Comparison of ENCODE assay signal across 1 cellular context in the genomic region with DNA sequence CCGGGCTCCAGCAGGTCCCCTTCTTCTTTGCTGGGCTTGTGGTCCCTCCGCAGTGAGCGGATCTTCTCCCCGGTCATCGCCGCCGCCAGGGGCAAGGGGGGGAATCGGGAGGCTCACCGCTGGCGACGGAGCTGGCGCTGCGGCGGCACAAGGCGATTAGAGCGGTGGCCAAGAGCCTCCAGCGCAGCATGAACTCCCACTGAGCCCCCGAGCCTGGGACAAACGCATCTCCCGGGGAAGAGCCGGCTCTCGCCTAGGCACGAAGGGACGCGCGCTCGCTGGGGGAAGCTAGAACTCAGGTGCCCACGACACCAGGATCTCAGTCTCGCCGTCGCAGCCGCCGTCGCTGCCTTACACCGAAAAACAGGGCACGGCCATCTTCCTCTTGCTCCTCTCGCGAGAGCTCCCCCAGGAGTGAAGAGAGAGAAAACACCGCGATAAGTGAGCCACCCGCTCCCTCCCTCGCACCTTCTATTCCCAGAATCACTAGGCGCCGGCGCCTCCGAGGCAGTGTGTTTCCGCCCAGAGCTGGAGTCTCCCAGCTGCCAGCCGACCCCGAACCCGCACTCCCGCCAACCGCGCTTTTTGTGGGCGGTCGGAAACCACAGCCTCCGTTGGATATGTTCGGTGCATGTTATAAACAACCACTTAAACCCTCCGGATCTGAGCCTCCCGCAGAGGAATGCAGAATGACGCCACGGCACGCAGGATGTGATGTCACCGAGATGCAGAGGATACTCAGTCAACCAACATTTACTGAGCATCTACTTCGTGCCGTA.
TF ChIP-seq lines count a peak whose summit lies in the region.

A gene with protein sequence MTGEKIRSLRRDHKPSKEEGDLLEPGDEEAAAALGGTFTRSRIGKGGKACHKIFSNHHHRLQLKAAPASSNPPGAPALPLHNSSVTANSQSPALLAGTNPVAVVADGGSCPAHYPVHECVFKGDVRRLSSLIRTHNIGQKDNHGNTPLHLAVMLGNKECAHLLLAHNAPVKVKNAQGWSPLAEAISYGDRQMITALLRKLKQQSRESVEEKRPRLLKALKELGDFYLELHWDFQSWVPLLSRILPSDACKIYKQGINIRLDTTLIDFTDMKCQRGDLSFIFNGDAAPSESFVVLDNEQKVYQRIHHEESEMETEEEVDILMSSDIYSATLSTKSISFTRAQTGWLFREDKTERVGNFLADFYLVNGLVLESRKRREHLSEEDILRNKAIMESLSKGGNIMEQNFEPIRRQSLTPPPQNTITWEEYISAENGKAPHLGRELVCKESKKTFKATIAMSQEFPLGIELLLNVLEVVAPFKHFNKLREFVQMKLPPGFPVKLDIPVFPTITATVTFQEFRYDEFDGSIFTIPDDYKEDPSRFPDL (minus strand): TSS at position 391 of the 779 bp plus-strand sequence. CDS start 314 bp downstream, at position 77.

TF ChIP-seq in WTC11, 78 proteins besides CTCF, POLR2A, EP300 and RAD21 (continued from another document and continues in another):
- TF ChIP-seq, protein P1, sequence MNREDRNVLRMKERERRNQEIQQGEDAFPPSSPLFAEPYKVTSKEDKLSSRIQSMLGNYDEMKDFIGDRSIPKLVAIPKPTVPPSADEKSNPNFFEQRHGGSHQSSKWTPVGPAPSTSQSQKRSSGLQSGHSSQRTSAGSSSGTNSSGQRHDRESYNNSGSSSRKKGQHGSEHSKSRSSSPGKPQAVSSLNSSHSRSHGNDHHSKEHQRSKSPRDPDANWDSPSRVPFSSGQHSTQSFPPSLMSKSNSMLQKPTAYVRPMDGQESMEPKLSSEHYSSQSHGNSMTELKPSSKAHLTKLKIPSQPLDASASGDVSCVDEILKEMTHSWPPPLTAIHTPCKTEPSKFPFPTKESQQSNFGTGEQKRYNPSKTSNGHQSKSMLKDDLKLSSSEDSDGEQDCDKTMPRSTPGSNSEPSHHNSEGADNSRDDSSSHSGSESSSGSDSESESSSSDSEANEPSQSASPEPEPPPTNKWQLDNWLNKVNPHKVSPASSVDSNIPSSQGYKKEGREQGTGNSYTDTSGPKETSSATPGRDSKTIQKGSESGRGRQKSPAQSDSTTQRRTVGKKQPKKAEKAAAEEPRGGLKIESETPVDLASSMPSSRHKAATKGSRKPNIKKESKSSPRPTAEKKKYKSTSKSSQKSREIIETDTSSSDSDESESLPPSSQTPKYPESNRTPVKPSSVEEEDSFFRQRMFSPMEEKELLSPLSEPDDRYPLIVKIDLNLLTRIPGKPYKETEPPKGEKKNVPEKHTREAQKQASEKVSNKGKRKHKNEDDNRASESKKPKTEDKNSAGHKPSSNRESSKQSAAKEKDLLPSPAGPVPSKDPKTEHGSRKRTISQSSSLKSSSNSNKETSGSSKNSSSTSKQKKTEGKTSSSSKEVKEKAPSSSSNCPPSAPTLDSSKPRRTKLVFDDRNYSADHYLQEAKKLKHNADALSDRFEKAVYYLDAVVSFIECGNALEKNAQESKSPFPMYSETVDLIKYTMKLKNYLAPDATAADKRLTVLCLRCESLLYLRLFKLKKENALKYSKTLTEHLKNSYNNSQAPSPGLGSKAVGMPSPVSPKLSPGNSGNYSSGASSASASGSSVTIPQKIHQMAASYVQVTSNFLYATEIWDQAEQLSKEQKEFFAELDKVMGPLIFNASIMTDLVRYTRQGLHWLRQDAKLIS (CRISPR knock-in tag; IDR thresholded peaks at IDR 0.05; ENCODE audit: borderline replicate concordance) = no peak
- 0 out of 2 replicates have a peak, but pooled peaks have one; percentile 43 for TF ChIP-seq SMAD3 (CRISPR knock-in tag; IDR thresholded peaks at IDR 0.05; ENCODE audit: borderline replicate concordance)
- no peak for TF ChIP-seq NR3C1 (CRISPR knock-in tag; conservative IDR thresholded peaks at IDR 0.05; ENCODE audit: low read depth)
- TF ChIP-seq, protein P2, sequence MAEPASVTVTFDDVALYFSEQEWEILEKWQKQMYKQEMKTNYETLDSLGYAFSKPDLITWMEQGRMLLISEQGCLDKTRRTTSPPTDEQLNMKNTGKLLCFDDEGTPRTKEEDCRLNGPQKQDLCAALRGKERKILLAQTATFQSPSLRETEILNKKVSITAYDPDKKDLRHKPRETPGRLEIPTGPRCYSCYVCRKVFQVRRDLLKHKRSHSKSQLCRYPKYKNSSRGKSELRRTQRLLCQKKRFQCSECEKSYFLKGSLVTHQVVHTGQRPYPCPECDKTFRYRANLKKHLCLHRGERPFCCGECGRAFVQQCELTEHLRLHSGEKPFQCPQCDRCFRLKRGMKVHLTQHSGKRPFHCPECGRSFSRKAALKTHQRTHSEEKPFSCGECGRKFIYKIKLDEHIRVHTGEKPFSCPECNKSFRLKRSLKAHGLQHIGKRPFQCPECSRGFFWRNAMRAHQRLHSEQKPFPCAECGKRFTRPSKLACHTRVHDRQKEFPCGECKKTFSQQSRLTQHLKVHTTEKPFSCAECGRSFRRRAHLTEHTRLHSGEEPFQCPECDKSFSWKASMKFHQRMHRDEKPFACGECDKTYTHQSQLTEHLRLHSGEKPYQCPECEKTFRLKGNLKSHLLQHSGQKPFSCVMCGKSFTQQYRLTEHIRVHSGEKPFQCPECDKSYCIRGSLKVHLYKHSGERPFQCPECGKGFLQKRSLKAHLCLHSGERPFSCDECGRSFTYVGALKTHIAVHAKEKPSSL (CRISPR knock-in tag; conservative IDR thresholded peaks at IDR 0.05) = no peak
- no peak for TF ChIP-seq FOXJ3 (CRISPR knock-in tag; IDR thresholded peaks at IDR 0.05; ENCODE audit: borderline replicate concordance)
- TF ChIP-seq, protein P3, sequence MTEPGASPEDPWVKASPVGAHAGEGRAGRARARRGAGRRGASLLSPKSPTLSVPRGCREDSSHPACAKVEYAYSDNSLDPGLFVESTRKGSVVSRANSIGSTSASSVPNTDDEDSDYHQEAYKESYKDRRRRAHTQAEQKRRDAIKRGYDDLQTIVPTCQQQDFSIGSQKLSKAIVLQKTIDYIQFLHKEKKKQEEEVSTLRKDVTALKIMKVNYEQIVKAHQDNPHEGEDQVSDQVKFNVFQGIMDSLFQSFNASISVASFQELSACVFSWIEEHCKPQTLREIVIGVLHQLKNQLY (CRISPR knock-in tag; IDR thresholded peaks at IDR 0.05) = 0 out of 2 replicates have a peak, but pooled peaks have one; percentile 40
- no peak for TF ChIP-seq EMX1 (CRISPR knock-in tag; IDR thresholded peaks at IDR 0.05)
- TF ChIP-seq, protein P4, sequence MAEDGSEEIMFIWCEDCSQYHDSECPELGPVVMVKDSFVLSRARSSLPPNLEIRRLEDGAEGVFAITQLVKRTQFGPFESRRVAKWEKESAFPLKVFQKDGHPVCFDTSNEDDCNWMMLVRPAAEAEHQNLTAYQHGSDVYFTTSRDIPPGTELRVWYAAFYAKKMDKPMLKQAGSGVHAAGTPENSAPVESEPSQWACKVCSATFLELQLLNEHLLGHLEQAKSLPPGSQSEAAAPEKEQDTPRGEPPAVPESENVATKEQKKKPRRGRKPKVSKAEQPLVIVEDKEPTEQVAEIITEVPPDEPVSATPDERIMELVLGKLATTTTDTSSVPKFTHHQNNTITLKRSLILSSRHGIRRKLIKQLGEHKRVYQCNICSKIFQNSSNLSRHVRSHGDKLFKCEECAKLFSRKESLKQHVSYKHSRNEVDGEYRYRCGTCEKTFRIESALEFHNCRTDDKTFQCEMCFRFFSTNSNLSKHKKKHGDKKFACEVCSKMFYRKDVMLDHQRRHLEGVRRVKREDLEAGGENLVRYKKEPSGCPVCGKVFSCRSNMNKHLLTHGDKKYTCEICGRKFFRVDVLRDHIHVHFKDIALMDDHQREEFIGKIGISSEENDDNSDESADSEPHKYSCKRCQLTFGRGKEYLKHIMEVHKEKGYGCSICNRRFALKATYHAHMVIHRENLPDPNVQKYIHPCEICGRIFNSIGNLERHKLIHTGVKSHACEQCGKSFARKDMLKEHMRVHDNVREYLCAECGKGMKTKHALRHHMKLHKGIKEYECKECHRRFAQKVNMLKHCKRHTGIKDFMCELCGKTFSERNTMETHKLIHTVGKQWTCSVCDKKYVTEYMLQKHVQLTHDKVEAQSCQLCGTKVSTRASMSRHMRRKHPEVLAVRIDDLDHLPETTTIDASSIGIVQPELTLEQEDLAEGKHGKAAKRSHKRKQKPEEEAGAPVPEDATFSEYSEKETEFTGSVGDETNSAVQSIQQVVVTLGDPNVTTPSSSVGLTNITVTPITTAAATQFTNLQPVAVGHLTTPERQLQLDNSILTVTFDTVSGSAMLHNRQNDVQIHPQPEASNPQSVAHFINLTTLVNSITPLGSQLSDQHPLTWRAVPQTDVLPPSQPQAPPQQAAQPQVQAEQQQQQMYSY (CRISPR knock-in tag; IDR thresholded peaks at IDR 0.05) = no peak
- TF ChIP-seq, protein P5, sequence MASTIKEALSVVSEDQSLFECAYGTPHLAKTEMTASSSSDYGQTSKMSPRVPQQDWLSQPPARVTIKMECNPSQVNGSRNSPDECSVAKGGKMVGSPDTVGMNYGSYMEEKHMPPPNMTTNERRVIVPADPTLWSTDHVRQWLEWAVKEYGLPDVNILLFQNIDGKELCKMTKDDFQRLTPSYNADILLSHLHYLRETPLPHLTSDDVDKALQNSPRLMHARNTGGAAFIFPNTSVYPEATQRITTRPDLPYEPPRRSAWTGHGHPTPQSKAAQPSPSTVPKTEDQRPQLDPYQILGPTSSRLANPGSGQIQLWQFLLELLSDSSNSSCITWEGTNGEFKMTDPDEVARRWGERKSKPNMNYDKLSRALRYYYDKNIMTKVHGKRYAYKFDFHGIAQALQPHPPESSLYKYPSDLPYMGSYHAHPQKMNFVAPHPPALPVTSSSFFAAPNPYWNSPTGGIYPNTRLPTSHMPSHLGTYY (CRISPR knock-in tag; IDR thresholded peaks at IDR 0.05) = no peak
- TF ChIP-seq NFE2L1 (CRISPR knock-in tag; IDR thresholded peaks at IDR 0.05) = peak; percentile 47; the same call in 1 of the 2 replicates
- TF ChIP-seq KAT7 (CRISPR knock-in tag; IDR thresholded peaks at IDR 0.05; ENCODE audit: borderline replicate concordance) = no peak
- TF ChIP-seq GRHL2 (CRISPR knock-in tag; IDR thresholded peaks at IDR 0.05; ENCODE audit: insufficient replicate concordance, severe bottlenecking) = no peak
- TF ChIP-seq, protein P6, sequence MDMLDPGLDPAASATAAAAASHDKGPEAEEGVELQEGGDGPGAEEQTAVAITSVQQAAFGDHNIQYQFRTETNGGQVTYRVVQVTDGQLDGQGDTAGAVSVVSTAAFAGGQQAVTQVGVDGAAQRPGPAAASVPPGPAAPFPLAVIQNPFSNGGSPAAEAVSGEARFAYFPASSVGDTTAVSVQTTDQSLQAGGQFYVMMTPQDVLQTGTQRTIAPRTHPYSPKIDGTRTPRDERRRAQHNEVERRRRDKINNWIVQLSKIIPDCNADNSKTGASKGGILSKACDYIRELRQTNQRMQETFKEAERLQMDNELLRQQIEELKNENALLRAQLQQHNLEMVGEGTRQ (CRISPR knock-in tag; IDR thresholded peaks at IDR 0.05) = no peak
- TF ChIP-seq, protein P7, sequence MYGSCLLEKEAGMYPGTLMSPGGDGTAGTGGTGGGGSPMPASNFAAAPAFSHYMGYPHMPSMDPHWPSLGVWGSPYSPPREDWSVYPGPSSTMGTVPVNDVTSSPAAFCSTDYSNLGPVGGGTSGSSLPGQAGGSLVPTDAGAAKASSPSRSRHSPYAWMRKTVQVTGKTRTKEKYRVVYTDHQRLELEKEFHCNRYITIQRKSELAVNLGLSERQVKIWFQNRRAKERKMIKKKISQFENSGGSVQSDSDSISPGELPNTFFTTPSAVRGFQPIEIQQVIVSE (CRISPR knock-in tag; IDR thresholded peaks at IDR 0.05; ENCODE audit: borderline replicate concordance) = no peak
- peak; percentile 54; the same call in 1 of the 2 replicates for TF ChIP-seq TP53 (CRISPR knock-in tag; IDR thresholded peaks at IDR 0.05)
- TF ChIP-seq CREB1 (CRISPR knock-in tag; IDR thresholded peaks at IDR 0.05) = no peak
- TF ChIP-seq, protein P8, sequence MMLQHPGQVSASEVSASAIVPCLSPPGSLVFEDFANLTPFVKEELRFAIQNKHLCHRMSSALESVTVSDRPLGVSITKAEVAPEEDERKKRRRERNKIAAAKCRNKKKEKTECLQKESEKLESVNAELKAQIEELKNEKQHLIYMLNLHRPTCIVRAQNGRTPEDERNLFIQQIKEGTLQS (CRISPR knock-in tag; conservative IDR thresholded peaks at IDR 0.05) = no peak
- TF ChIP-seq ZNF671 (CRISPR knock-in tag; IDR thresholded peaks at IDR 0.05) = no peak
- TF ChIP-seq, protein P9, sequence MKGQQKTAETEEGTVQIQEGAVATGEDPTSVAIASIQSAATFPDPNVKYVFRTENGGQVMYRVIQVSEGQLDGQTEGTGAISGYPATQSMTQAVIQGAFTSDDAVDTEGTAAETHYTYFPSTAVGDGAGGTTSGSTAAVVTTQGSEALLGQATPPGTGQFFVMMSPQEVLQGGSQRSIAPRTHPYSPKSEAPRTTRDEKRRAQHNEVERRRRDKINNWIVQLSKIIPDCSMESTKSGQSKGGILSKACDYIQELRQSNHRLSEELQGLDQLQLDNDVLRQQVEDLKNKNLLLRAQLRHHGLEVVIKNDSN (CRISPR knock-in tag; IDR thresholded peaks at IDR 0.05) = 0 out of 2 replicates have a peak, but pooled peaks have one; percentile 48
- no peak for TF ChIP-seq ZNF121 (CRISPR knock-in tag; IDR thresholded peaks at IDR 0.05)
- TF ChIP-seq, protein P10, sequence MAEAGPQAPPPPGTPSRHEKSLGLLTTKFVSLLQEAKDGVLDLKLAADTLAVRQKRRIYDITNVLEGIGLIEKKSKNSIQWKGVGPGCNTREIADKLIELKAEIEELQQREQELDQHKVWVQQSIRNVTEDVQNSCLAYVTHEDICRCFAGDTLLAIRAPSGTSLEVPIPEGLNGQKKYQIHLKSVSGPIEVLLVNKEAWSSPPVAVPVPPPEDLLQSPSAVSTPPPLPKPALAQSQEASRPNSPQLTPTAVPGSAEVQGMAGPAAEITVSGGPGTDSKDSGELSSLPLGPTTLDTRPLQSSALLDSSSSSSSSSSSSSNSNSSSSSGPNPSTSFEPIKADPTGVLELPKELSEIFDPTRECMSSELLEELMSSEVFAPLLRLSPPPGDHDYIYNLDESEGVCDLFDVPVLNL (CRISPR knock-in tag; IDR thresholded peaks at IDR 0.05; ENCODE audit: borderline replicate concordance, low read depth) = no peak
- no peak for TF ChIP-seq PRRX2 (CRISPR knock-in tag; IDR thresholded peaks at IDR 0.05)
- no peak for TF ChIP-seq RELA (CRISPR knock-in tag; IDR thresholded peaks at IDR 0.05; ENCODE audit: borderline replicate concordance)
- TF ChIP-seq, protein P11, sequence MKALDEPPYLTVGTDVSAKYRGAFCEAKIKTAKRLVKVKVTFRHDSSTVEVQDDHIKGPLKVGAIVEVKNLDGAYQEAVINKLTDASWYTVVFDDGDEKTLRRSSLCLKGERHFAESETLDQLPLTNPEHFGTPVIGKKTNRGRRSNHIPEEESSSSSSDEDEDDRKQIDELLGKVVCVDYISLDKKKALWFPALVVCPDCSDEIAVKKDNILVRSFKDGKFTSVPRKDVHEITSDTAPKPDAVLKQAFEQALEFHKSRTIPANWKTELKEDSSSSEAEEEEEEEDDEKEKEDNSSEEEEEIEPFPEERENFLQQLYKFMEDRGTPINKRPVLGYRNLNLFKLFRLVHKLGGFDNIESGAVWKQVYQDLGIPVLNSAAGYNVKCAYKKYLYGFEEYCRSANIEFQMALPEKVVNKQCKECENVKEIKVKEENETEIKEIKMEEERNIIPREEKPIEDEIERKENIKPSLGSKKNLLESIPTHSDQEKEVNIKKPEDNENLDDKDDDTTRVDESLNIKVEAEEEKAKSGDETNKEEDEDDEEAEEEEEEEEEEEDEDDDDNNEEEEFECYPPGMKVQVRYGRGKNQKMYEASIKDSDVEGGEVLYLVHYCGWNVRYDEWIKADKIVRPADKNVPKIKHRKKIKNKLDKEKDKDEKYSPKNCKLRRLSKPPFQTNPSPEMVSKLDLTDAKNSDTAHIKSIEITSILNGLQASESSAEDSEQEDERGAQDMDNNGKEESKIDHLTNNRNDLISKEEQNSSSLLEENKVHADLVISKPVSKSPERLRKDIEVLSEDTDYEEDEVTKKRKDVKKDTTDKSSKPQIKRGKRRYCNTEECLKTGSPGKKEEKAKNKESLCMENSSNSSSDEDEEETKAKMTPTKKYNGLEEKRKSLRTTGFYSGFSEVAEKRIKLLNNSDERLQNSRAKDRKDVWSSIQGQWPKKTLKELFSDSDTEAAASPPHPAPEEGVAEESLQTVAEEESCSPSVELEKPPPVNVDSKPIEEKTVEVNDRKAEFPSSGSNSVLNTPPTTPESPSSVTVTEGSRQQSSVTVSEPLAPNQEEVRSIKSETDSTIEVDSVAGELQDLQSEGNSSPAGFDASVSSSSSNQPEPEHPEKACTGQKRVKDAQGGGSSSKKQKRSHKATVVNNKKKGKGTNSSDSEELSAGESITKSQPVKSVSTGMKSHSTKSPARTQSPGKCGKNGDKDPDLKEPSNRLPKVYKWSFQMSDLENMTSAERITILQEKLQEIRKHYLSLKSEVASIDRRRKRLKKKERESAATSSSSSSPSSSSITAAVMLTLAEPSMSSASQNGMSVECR (CRISPR knock-in tag; IDR thresholded peaks at IDR 0.05; ENCODE audit: borderline replicate concordance) = no peak; the same call in 1 of the 2 replicates
